Comparison of ENCODE assay signal across 9 cellular contexts in the genomic region with DNA sequence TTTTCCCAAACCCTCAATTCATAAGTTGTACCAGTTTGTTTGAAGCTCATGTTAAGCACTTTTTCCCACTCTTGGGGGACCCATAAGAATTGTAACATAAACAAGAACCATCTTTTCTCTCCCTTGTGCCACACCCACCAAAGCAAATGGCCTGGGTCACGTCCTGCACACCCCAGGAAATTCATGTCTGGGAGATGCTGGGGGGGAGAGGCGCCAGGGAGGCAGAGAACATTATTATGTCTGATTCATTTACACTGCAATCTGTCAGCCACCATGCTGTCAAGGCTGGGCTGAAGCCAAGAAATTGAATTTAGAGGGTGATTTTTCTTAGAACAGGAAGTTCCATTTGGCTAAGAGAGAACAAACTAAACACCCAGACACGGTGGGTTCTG. TPM values are rescaled to one million over a fixed set of nuclear protein-coding genes. Genes with fewer than 3 reads are reported as not detected.
DNase-seq lines count a peak whose midpoint lies in the region; ATAC-seq and TF ChIP-seq lines count a peak whose summit lies in the region.
"Had no signal": no experiment of that assay in that cellular context is flagged by ENCODE, and none has a peak within 500 bp of the region (broad histone marks: within the 10 kb centered on the region; RNA-seq: fewer than 3 reads in every experiment).

No MANE protein-coding gene starts in this region.

- TF ChIP-seq POLR2A in breast epithelium (IDR thresholded peaks at IDR 0.05), result no peak

- intact Hi-C loops in Right ventricle myocardium inferior (cut with DNase I) (loop anchor here (2.0 kb wide), 2 partner anchors 53 to 261 kb away; no protein-coding TSS in a partner anchor), cardiac septum (cut with DNase I) (loop anchor here (2.0 to 5.0 kb wide), 2 partner anchors 144 to 261 kb away; no protein-coding TSS in a partner anchor), breast epithelium (cut with DNase I; ENCODE audit: low total_unique reads) (loop anchor here (5.0 kb wide), 1 partner anchor 234 kb away; no protein-coding TSS in a partner anchor), aorta (cut with DNase I) (loop anchor here (1.0 to 5.0 kb wide), 5 partner anchors 39 to 259 kb away; no protein-coding TSS in a partner anchor)

- DNase-seq in Right ventricle myocardium inferior (ENCODE audit: missing footprints) (no peak), cardiac septum (ENCODE audit: low spot score) (no peak), breast epithelium (ENCODE audit: low spot score in 2 of 2) (no peak), lung microvascular endothelial cell (ENCODE audit: low read depth in 2 of 2) (peak; percentile 30 to 91), aorta (peak in 1 of 2 donors; percentile 85)
- DNase-seq in activated naive CD4-positive, alpha-beta T cell (lab: John Stamatoyannopoulos, UW), result no peak
- DNase-seq: CD8-positive, alpha-beta T cell had no signal

- H3K36me3 ChIP-seq in breast epithelium, result no peaks in the 10 kb centered on the region
- peaks cover 5 to 9% of the 10 kb centered on the region in 2 donors for H3K36me3 ChIP-seq in aorta (ENCODE audit: control insufficient read depth in 1 of 2, insufficient read depth in 2 of 2, low read length in 1 of 2)

- peak; percentile 21 for ATAC-seq in Right ventricle myocardium inferior
- peak; percentile 40 for ATAC-seq in aorta (ENCODE audit: low FRiP score)
- no peak for ATAC-seq in GM21367 (IDR thresholded peaks at IDR 0.05; ENCODE audit: unreplicated experiment)
- no peak for ATAC-seq in HG02884 (IDR thresholded peaks at IDR 0.05; ENCODE audit: unreplicated experiment)
- ATAC-seq: CD8-positive, alpha-beta T cell had no signal

- no peaks in the 10 kb centered on the region for H3K27me3 ChIP-seq in breast epithelium
- no peaks in the 10 kb centered on the region for H3K27me3 ChIP-seq in aorta (ENCODE audit: control insufficient read depth in 1 of 2, insufficient read depth in 2 of 2, low read length in 1 of 2)

- H3K27ac ChIP-seq in breast epithelium (peak overlapping the region; percentile 68 to 71), aorta (ENCODE audit: low read depth in 1 of 2, low read length in 2 of 2) (peak overlapping the region; percentile 73 to 79)

- H3K9me3 ChIP-seq in breast epithelium, result no peaks in the 10 kb centered on the region
- H3K9me3 ChIP-seq in aorta (ENCODE audit: control insufficient read depth, low read length), result no peaks in the 10 kb centered on the region

- TF ChIP-seq CTCF in breast epithelium (IDR thresholded peaks at IDR 0.05), result no peak

- H3K4me1 ChIP-seq in breast epithelium (no peaks in the 10 kb centered on the region), aorta (ENCODE audit: control insufficient read depth in 1 of 2, insufficient read depth in 2 of 2, low read length in 2 of 2) (peaks cover 6 to 7% of the 10 kb centered on the region in 2 donors)

- WGBS in aorta, 2 donors, result 1 to 4% methylated on average over 3 of the region's 3 CpGs

- H3K4me3 ChIP-seq in breast epithelium (no peak overlapping the region), aorta (ENCODE audit: low read length in 2 of 2) (no peak overlapping the region)

RNA-seq across cellular contexts. Expression of a gene that starts 37.2 kb away (rescaled TPM):
- total RNA-seq in Right ventricle myocardium inferior (22.6 TPM), cardiac septum (24.7 TPM), breast epithelium (10 to 100 TPM; 15.2 to 21.3 (median 18.1) TPM), lung microvascular endothelial cell (15.7 and 17.0 TPM in 2 replicates), aorta (10 to 100 TPM; 36.6 to 45.0 TPM)
- 10 to 100 TPM; 12.0 to 27.7 TPM for polyA plus RNA-seq in aorta

Comparison
In these comparisons a context has a peak if more than half of its experiments do, and no peak if none do; other contexts are left out.
1. ATAC-seq: peak in Right ventricle myocardium inferior (single experiment) and aorta (single experiment); none in GM21367 (single experiment) and HG02884 (single experiment).
2. DNase-seq: peak in lung microvascular endothelial cell (2 of 2); none in Right ventricle myocardium inferior (single experiment), cardiac septum (single experiment), breast epithelium (0 of 2) and activated naive CD4-positive, alpha-beta T cell (0 of 4).